ENCODE assay signal across 15 cellular contexts in genomic region chr1:35881850-35882273, GRCh38. TPM values are rescaled to one million over a fixed set of nuclear protein-coding genes. Genes with fewer than 3 reads are reported as not detected.
DNase-seq lines count a peak whose midpoint lies in the region; ATAC-seq and TF ChIP-seq lines count a peak whose summit lies in the region.
"Had no signal": no experiment of that assay in that cellular context is flagged by ENCODE, and none has a peak within 500 bp of the region (broad histone marks: within the 10 kb centered on the region; RNA-seq: fewer than 3 reads in every experiment).

No MANE protein-coding gene starts in this region.

- POLR2A ChIA-PET in activated naive CD8-positive, alpha-beta T cell treated with anti-CD3 and anti-CD28 coated beads, Interleukin-2, amount 10 ng/mL, durations not matched to agents 7 days and 5 days (lab: Charles Lee) = interaction anchor here (0.6 to 2.8 kb wide), 3 partner anchors 9 to 50 kb away, joined by 3 to 19 read pairs (median 4); partner anchors contain the start of gene AGO3

- peaks cover 13% of the 10 kb centered on the region for H3K27me3 Mint-ChIP-seq in CD4-positive, CD25-positive, alpha-beta regulatory T cell
- H3K27me3 Mint-ChIP-seq in Calu3 (ENCODE audit: unreplicated experiment) (peaks cover 15% of the 10 kb centered on the region), mesothelial cell of epicardium (ENCODE audit: low read depth) (peaks cover 3% of the 10 kb centered on the region)
- H3K27me3 Mint-ChIP-seq in activated naive CD8-positive, alpha-beta T cell treated with anti-CD3 and anti-CD28 coated beads, Interleukin-2, amount 10 ng/mL, durations not matched to agents 7 days and 5 days = peaks cover 4% of the 10 kb centered on the region

- H3K4me3 ChIP-seq in CD4-positive, CD25-positive, alpha-beta regulatory T cell (ENCODE audit: low read depth, low read length) = no peak overlapping the region
- no peak overlapping the region for H3K4me3 ChIP-seq in stomach
- H3K4me3 ChIP-seq: BLaER1, SJSA1 had no signal

- H3K4me1 ChIP-seq in CD4-positive, CD25-positive, alpha-beta regulatory T cell (ENCODE audit: control insufficient read depth, insufficient read depth, low read length, poor library complexity, severe bottlenecking) = peaks cover 39% of the 10 kb centered on the region
- H3K4me1 ChIP-seq in stomach = peaks cover 21 to 44% (median 35%) of the 10 kb centered on the region in 4 donors

- intact Hi-C loops in Calu3 (cut with micrococcal nuclease; ENCODE audit: unreplicated experiment) (no loop called here), stomach (cut with DNase I; ENCODE audit: low total_unique reads) (no loop called here)

- peaks cover 0 to 43% (median 18%) of the 10 kb centered on the region in 4 donors for H3K4me1 Mint-ChIP-seq in CD4-positive, CD25-positive, alpha-beta regulatory T cell
- peaks cover 23% of the 10 kb centered on the region for H3K4me1 Mint-ChIP-seq in Calu3 (ENCODE audit: low read depth, unreplicated experiment)
- peaks cover 29% of the 10 kb centered on the region for H3K4me1 Mint-ChIP-seq in activated naive CD8-positive, alpha-beta T cell treated with anti-CD3 and anti-CD28 coated beads, Interleukin-2, amount 10 ng/mL, durations not matched to agents 7 days and 5 days
- H3K4me1 Mint-ChIP-seq in mesothelial cell of epicardium = peaks cover 31% of the 10 kb centered on the region

- H3K9me3 Mint-ChIP-seq in CD4-positive, CD25-positive, alpha-beta regulatory T cell = no peaks in the 10 kb centered on the region
- no peaks in the 10 kb centered on the region for H3K9me3 Mint-ChIP-seq in Calu3 (ENCODE audit: low read depth, unreplicated experiment)
- no peaks in the 10 kb centered on the region for H3K9me3 Mint-ChIP-seq in activated naive CD8-positive, alpha-beta T cell treated with anti-CD3 and anti-CD28 coated beads, Interleukin-2, amount 10 ng/mL, durations not matched to agents 7 days and 5 days
- H3K9me3 Mint-ChIP-seq in mesothelial cell of epicardium = no peaks in the 10 kb centered on the region

- peak overlapping the region; percentile 48 to 92 (median 74) for H3K4me3 Mint-ChIP-seq in CD4-positive, CD25-positive, alpha-beta regulatory T cell
- peak overlapping the region; percentile 98 for H3K4me3 Mint-ChIP-seq in Calu3 (ENCODE audit: low read depth, unreplicated experiment)
- H3K4me3 Mint-ChIP-seq in activated naive CD8-positive, alpha-beta T cell treated with anti-CD3 and anti-CD28 coated beads, Interleukin-2, amount 10 ng/mL, durations not matched to agents 7 days and 5 days = peak overlapping the region; percentile 94
- H3K4me3 Mint-ChIP-seq in mesothelial cell of epicardium = peak overlapping the region; percentile 34

- H3K27ac ChIP-seq in CD4-positive, CD25-positive, alpha-beta regulatory T cell (ENCODE audit: insufficient read depth, low read length, poor library complexity, severe bottlenecking) = no peak overlapping the region
- H3K27ac ChIP-seq in stomach = no peak overlapping the region
- H3K27ac ChIP-seq: BLaER1, SJSA1 had no signal

- no peak for ATAC-seq in CD4-positive, CD25-positive, alpha-beta regulatory T cell (ENCODE audit: low read depth in 2 of 2)
- ATAC-seq in activated naive CD8-positive, alpha-beta T cell treated with anti-CD3 and anti-CD28 coated beads, Interleukin-2, amount 10 ng/mL, durations not matched to agents 7 days and 5 days (ENCODE audit: low read depth) = no peak
- ATAC-seq: upper lobe of right lung had no signal

- no peaks in the 10 kb centered on the region for H3K9me3 ChIP-seq in CD4-positive, CD25-positive, alpha-beta regulatory T cell (ENCODE audit: control insufficient read depth in 2 of 2, low read length in 2 of 2)
- no peaks in the 10 kb centered on the region for H3K9me3 ChIP-seq in stomach
- H3K9me3 ChIP-seq: BLaER1, SJSA1, upper lobe of right lung had no signal

- 18 to 39% (median 28%) methylated on average over 4 of the region's 4 CpGs for WGBS in stomach, 5 donors

- H3K27me3 ChIP-seq in CD4-positive, CD25-positive, alpha-beta regulatory T cell (ENCODE audit: control insufficient read depth, insufficient read depth, low read length) = peaks cover 7% of the 10 kb centered on the region
- no peaks in the 10 kb centered on the region for H3K27me3 ChIP-seq in stomach
- H3K27me3 ChIP-seq: BLaER1, SJSA1, upper lobe of right lung had no signal

- no peak for TF ChIP-seq POLR2A in stomach (IDR thresholded peaks at IDR 0.05)

- no TSS peak for BruUV-seq in Calu3 (replicated peaks; lab: Mats Ljungman, UMichigan)

- H3K27ac Mint-ChIP-seq in CD4-positive, CD25-positive, alpha-beta regulatory T cell = peak overlapping the region in 2 of 3 donors; percentile 28 to 85
- H3K27ac Mint-ChIP-seq in Calu3 (ENCODE audit: unreplicated experiment) (no peak overlapping the region), mesothelial cell of epicardium (no peak overlapping the region)
- no peak overlapping the region for H3K27ac Mint-ChIP-seq in activated naive CD8-positive, alpha-beta T cell treated with anti-CD3 and anti-CD28 coated beads, Interleukin-2, amount 10 ng/mL, durations not matched to agents 7 days and 5 days

- peak in 1 of 3 donors; percentile 9 for DNase-seq in CD4-positive, CD25-positive, alpha-beta regulatory T cell
- no peak for DNase-seq in Calu3
- no peak for DNase-seq in activated naive CD8-positive, alpha-beta T cell treated with anti-CD3 and anti-CD28 coated beads, Interleukin-2, amount 10 ng/mL, durations not matched to agents 7 days and 5 days
- no peak for DNase-seq in mesothelial cell of epicardium (ENCODE audit: low spot score in 2 of 2, unreplicated experiment in 2 of 2)
- no peak for DNase-seq in GDM1 (lab: John Stamatoyannopoulos, UW)
- no peak for DNase-seq in stomach
- no peak for DNase-seq in dedifferentiated amniotic fluid mesenchymal stem cell (ENCODE audit: extremely low spot score)
- DNase-seq: activated T-cell treated with anti-CD3 and anti-CD28 coated beads, Interleukin-2, amount 50 U/mL, for 1 hour; EL; kidney glomerular epithelial cell; NCI-H1092 treated with DMSO at 0.1 percent for 48 hours; stimulated activated CD4-positive, alpha-beta T cell treated with anti-CD3 and anti-CD28 coated beads, Interleukin-2, amount 100 ng/mL, for 24 hours; upper lobe of right lung had no signal

- H3K36me3 ChIP-seq in CD4-positive, CD25-positive, alpha-beta regulatory T cell (ENCODE audit: control insufficient read depth, insufficient read depth, low read length) = no peaks in the 10 kb centered on the region
- no peaks in the 10 kb centered on the region for H3K36me3 ChIP-seq in stomach
- H3K36me3 ChIP-seq: BLaER1, SJSA1, upper lobe of right lung had no signal

- TF ChIP-seq EP300 in stomach (IDR thresholded peaks at IDR 0.05) = no peak

- H3K36me3 Mint-ChIP-seq in CD4-positive, CD25-positive, alpha-beta regulatory T cell = no peaks in the 10 kb centered on the region
- peaks cover 10% of the 10 kb centered on the region for H3K36me3 Mint-ChIP-seq in Calu3 (ENCODE audit: insufficient read depth, unreplicated experiment)
- no peaks in the 10 kb centered on the region for H3K36me3 Mint-ChIP-seq in activated naive CD8-positive, alpha-beta T cell treated with anti-CD3 and anti-CD28 coated beads, Interleukin-2, amount 10 ng/mL, durations not matched to agents 7 days and 5 days
- H3K36me3 Mint-ChIP-seq in mesothelial cell of epicardium = no peaks in the 10 kb centered on the region

- TF ChIP-seq CTCF in Calu3 (IDR thresholded peaks at IDR 0.05; ENCODE audit: unreplicated experiment) (no peak), mesothelial cell of epicardium (IDR thresholded peaks at IDR 0.05; ENCODE audit: unreplicated experiment) (no peak), stomach (IDR thresholded peaks at IDR 0.05) (no peak)

- CTCF ChIA-PET in Calu3 (lab: Charles Lee) = interaction anchor here (0.6 to 1.3 kb wide), 2 partner anchors 9 to 193 kb away, joined by 3 read pairs; no protein-coding TSS in a partner anchor

RNA-seq across cellular contexts. Expression of gene AGO1, which starts 1.1 kb away (rescaled TPM):
- 24.3 TPM for total RNA-seq in CD4-positive, CD25-positive, alpha-beta regulatory T cell
- polyA plus RNA-seq in CD4-positive, CD25-positive, alpha-beta regulatory T cell = 10 to 100 TPM in 1 of 4 donors, 1 to 10 TPM in 3; 6.7 to 10.9 (median 8.0) TPM
- total RNA-seq in Calu3 (2022) (30.0 and 34.4 TPM in 2 replicates), mesothelial cell of epicardium (50.7 to 53.6 TPM (median 52.5 TPM) in 3 replicates), stomach (10 to 100 TPM in 4 of 5 donors, 1 to 10 TPM in 1; 8.0 to 20.3 (median 12.3) TPM)
- total RNA-seq in activated naive CD8-positive, alpha-beta T cell treated with anti-CD3 and anti-CD28 coated beads, Interleukin-2, amount 10 ng/mL, durations not matched to agents 7 days and 5 days = 10 to 100 TPM; 24.0 to 24.8 TPM
- polyA plus RNA-seq in stomach = 1 to 10 TPM; 2.2 to 3.7 (median 3.4) TPM

RNA-seq across cellular contexts. Expression of gene AGO3, which starts 49.0 kb away (rescaled TPM):
- 36.7 TPM for total RNA-seq in CD4-positive, CD25-positive, alpha-beta regulatory T cell
- polyA plus RNA-seq in CD4-positive, CD25-positive, alpha-beta regulatory T cell = 10 to 100 TPM in 1 of 4 donors, 1 to 10 TPM in 3; 8.1 to 12.7 (median 9.6) TPM
- total RNA-seq in Calu3 (2022) = 28.5 and 29.8 TPM in 2 replicates
- total RNA-seq in activated naive CD8-positive, alpha-beta T cell treated with anti-CD3 and anti-CD28 coated beads, Interleukin-2, amount 10 ng/mL, durations not matched to agents 7 days and 5 days = 10 to 100 TPM; 26.5 to 34.0 TPM
- total RNA-seq in mesothelial cell of epicardium = 48.3 to 52.2 TPM (median 51.7 TPM) in 3 replicates
- 10 to 100 TPM; 11.9 to 33.8 (median 13.9) TPM for total RNA-seq in stomach
- polyA plus RNA-seq in stomach = 1 to 10 TPM; 1.9 to 2.3 (median 2.2) TPM

Comparison
In these comparisons a context has a peak if more than half of its experiments do, and no peak if none do; other contexts are left out.
1. H3K27ac Mint-ChIP-seq: peak in CD4-positive, CD25-positive, alpha-beta regulatory T cell (2 of 3); none in Calu3 (single experiment), activated naive CD8-positive, alpha-beta T cell treated with anti-CD3 and anti-CD28 coated beads, Interleukin-2, amount 10 ng/mL, durations not matched to agents 7 days and 5 days (single experiment) and mesothelial cell of epicardium (single experiment).
2. H3K4me3 Mint-ChIP-seq: peak in every context shown above with its lines; median percentile 98 in Calu3; 94 in activated naive CD8-positive, alpha-beta T cell treated with anti-CD3 and anti-CD28 coated beads, Interleukin-2, amount 10 ng/mL, durations not matched to agents 7 days and 5 days; 74 in CD4-positive, CD25-positive, alpha-beta regulatory T cell; 34 in mesothelial cell of epicardium.